In genomic region chr2:16057661-16058060, GRCh38 we compare ENCODE assay signal across 29 cellular contexts.
"Had no signal": no experiment of that assay in that cellular context is flagged by ENCODE, and none has a peak within 500 bp of the region (broad histone marks: within the 10 kb centered on the region; RNA-seq: fewer than 3 reads in every experiment).

No MANE protein-coding gene starts in this region.

- H3K27me3 Mint-ChIP-seq: stimulated activated memory B cell treated with anti-CD40 and anti-IgM and Interleukin-4, amounts not matched to agents 10 μg/mL and 1 μg/mL and 100 μg/mL, for 72 hours; stimulated activated naive CD8-positive, alpha-beta T cell treated with anti-CD3 and anti-CD28 coated beads, Interleukin-15, amount 100 ng/mL, for 72 hours; type B pancreatic cell had no signal

- H3K27ac ChIP-seq: left lung, lower lobe of right lung, neutrophil, ovary, right atrium auricular region, right lobe of liver, tibial nerve, uterus had no signal

- H3K9me3 ChIP-seq: lower lobe of right lung, neutrophil, ovary, right atrium auricular region, right lobe of liver, tibial nerve, uterus had no signal

- H3K4me3 ChIP-seq: left lung, lower lobe of right lung, ovary, right atrium auricular region, right lobe of liver, smooth muscle cell, tibial nerve, uterus had no signal

- H3K4me2 ChIP-seq: smooth muscle cell had no signal

- H3K27ac Mint-ChIP-seq: immature natural killer cell; naive thymus-derived CD8-positive, alpha-beta T cell; nephron; progenitor cell of endocrine pancreas; stimulated activated memory B cell treated with anti-CD40 and anti-IgM and Interleukin-4, amounts not matched to agents 10 μg/mL and 1 μg/mL and 100 μg/mL, for 72 hours; stimulated activated naive CD8-positive, alpha-beta T cell treated with anti-CD3 and anti-CD28 coated beads, Interleukin-15, amount 100 ng/mL, for 72 hours; type B pancreatic cell had no signal

- H3K36me3 Mint-ChIP-seq: immature natural killer cell; stimulated activated memory B cell treated with anti-CD40 and anti-IgM and Interleukin-4, amounts not matched to agents 10 μg/mL and 1 μg/mL and 100 μg/mL, for 72 hours; type B pancreatic cell had no signal

- H3K4me3 Mint-ChIP-seq: immature natural killer cell; naive thymus-derived CD8-positive, alpha-beta T cell; nephron; neural crest cell; stimulated activated memory B cell treated with anti-CD40 and anti-IgM and Interleukin-4, amounts not matched to agents 10 μg/mL and 1 μg/mL and 100 μg/mL, for 72 hours; stimulated activated naive CD8-positive, alpha-beta T cell treated with anti-CD3 and anti-CD28 coated beads, Interleukin-15, amount 100 ng/mL, for 72 hours; type B pancreatic cell had no signal

- DNase-seq: immature natural killer cell; kidney; left lung; lower lobe of right lung; mammary epithelial cell; mesenchymal stem cell; naive thymus-derived CD8-positive, alpha-beta T cell; occipital lobe; ovary; right lobe of liver; stimulated activated CD4-positive, alpha-beta T cell treated with anti-CD3 and anti-CD28 coated beads, Interleukin-1b, Interleukin-23, amount 100 ng/mL, for 48 hours; stimulated activated CD4-positive, alpha-beta T cell treated with anti-CD3 and anti-CD28 coated beads, Interleukin-2, amount 100 ng/mL, for 48 hours; stimulated activated CD4-positive, alpha-beta T cell treated with anti-CD3 and anti-CD28 coated beads, Interleukin-4, amount 100 ng/mL, for 4 hours; stimulated activated CD8-positive, alpha-beta memory T cell treated with anti-CD3 and anti-CD28 coated beads, Interleukin-4, amount 100 ng/mL, for 48 hours; stimulated activated naive CD4-positive, alpha-beta T cell treated with Interleukin-2 at 50 U/mL for 16 hours; stimulated activated naive CD8-positive, alpha-beta T cell treated with anti-CD3 and anti-CD28 coated beads, Interleukin-15, amount 100 ng/mL, for 72 hours; substantia nigra; uterus had no signal

- FAIRE-seq: islet of Langerhans, kidney had no signal

- H3K27me3 ChIP-seq: left lung, neutrophil, ovary, right atrium auricular region, right lobe of liver, tibial nerve, uterus had no signal

- H3K36me3 ChIP-seq: left lung, lower lobe of right lung, neutrophil, ovary, right atrium auricular region, right lobe of liver, tibial nerve, uterus had no signal

- H3K4me1 ChIP-seq: left lung, right lobe of liver, uterus had no signal

- ATAC-seq: left colon; left lung; naive thymus-derived CD8-positive, alpha-beta T cell; stimulated activated memory B cell treated with anti-CD40 and anti-IgM and Interleukin-4, amounts not matched to agents 10 μg/mL and 1 μg/mL and 100 μg/mL, for 72 hours; stimulated activated naive CD8-positive, alpha-beta T cell treated with anti-CD3 and anti-CD28 coated beads, Interleukin-15, amount 100 ng/mL, for 72 hours had no signal

- H3K4me1 Mint-ChIP-seq: immature natural killer cell had no signal
